In genomic region chr2:17309741-17310339, GRCh38 we compare ENCODE assay signal across 1 cellular context.
TF ChIP-seq lines count a peak whose summit lies in the region.

No MANE protein-coding gene starts in this region.

TF ChIP-seq in HepG2, 621 proteins besides CTCF, POLR2A, EP300 and RAD21 (continued from another document):
- TF ChIP-seq PATZ1 (CRISPR knock-in tag; IDR thresholded peaks at IDR 0.05) = no peak
- TF ChIP-seq ZSCAN12 (CRISPR knock-in tag; IDR thresholded peaks at IDR 0.05) = no peak
- no peak for TF ChIP-seq AGO2 (optimal IDR thresholded peaks at IDR 0.05; ENCODE audit: low read depth, low read length)
- no peak for TF ChIP-seq ZNF20 (CRISPR knock-in tag; IDR thresholded peaks at IDR 0.05)
- no peak for TF ChIP-seq ZSCAN5A (CRISPR knock-in tag; IDR thresholded peaks at IDR 0.05; ENCODE audit: borderline replicate concordance)
- TF ChIP-seq ZBED4 (CRISPR knock-in tag; IDR thresholded peaks at IDR 0.05; ENCODE audit: borderline replicate concordance) = no peak
- TF ChIP-seq SALL1 (CRISPR knock-in tag; IDR thresholded peaks at IDR 0.05) = 0 out of 2 replicates have a peak, but pooled peaks have one; percentile 25
- TF ChIP-seq ZSCAN31 (CRISPR knock-in tag; IDR thresholded peaks at IDR 0.05; ENCODE audit: low read depth) = no peak
- TF ChIP-seq STAT5B (CRISPR knock-in tag; IDR thresholded peaks at IDR 0.05) = no peak
- no peak for TF ChIP-seq ZNF530 (CRISPR knock-in tag; IDR thresholded peaks at IDR 0.05; ENCODE audit: low read depth)
- TF ChIP-seq GLI4 (CRISPR knock-in tag; IDR thresholded peaks at IDR 0.05; ENCODE audit: borderline replicate concordance) = no peak
- TF ChIP-seq ETV5 (CRISPR knock-in tag; IDR thresholded peaks at IDR 0.05; ENCODE audit: borderline replicate concordance) = peak; percentile 26; the same call in 1 of the 2 replicates
- no peak for TF ChIP-seq ZNF207 (IDR thresholded peaks at IDR 0.05; ENCODE audit: borderline replicate concordance)
- TF ChIP-seq TARDBP (CRISPR knock-in tag; IDR thresholded peaks at IDR 0.05) = 0 out of 2 replicates have a peak, but pooled peaks have one; percentile 44
- no peak for TF ChIP-seq TCF7L2 (IDR thresholded peaks at IDR 0.05; ENCODE audit: low read depth, low read length)
- no peak for TF ChIP-seq ZNF329 (CRISPR knock-in tag; IDR thresholded peaks at IDR 0.05; ENCODE audit: low read depth)
- TF ChIP-seq ZNF788 (CRISPR knock-in tag; IDR thresholded peaks at IDR 0.05; ENCODE audit: borderline replicate concordance) = peak; percentile 30; the same call in 1 of the 2 replicates
- peak; percentile 36; the same call in 1 of the 2 replicates for TF ChIP-seq ELF3 (CRISPR knock-in tag; IDR thresholded peaks at IDR 0.05)
- 0 out of 2 replicates have a peak, but pooled peaks have one; percentile 37 for TF ChIP-seq FOSL2 (CRISPR knock-in tag; IDR thresholded peaks at IDR 0.05)
